ENCODE assay signal across 8 cellular contexts in the genomic region with DNA sequence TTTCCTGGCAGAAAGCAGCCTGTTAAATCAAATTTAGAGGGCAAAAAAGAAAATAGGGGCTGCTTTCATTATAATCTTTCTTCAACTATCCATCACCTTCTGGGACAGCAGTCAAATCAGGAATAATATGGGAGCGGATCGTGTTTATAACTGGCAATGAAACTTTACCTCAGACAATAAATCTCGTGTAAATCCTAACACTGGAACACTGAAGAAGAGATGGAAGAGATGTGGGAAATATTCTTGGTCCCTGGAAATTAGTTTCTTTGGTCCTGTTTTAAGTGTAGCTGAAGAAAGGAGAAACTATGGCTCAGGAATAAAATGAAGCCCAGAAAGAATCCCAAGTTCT.
DNase-seq lines count a peak whose midpoint lies in the region; ATAC-seq, FAIRE-seq and TF ChIP-seq lines count a peak whose summit lies in the region.

No MANE protein-coding gene starts in this region.

- H3K79me2 ChIP-seq in astrocyte (ENCODE audit: insufficient read depth, low read length): no peaks in the 10 kb centered on the region

- no peak overlapping the region for H3K27ac Mint-ChIP-seq in astrocyte (ENCODE audit: unreplicated experiment)

- 49 to 67% methylated on average over 3 of the region's 3 CpGs for WGBS in thyroid gland, 2 donors

- H3K27ac ChIP-seq in astrocyte (ENCODE audit: low read depth, low read length): peak overlapping the region; percentile 43
- peak overlapping the region; percentile 76 to 83 for H3K27ac ChIP-seq in mucosa of rectum (ENCODE audit: low read depth in 2 of 2, low read length in 2 of 2)
- H3K27ac ChIP-seq in thyroid gland: peak overlapping the region; percentile 70 to 87 (median 80)

- H4K20me1 ChIP-seq in astrocyte (ENCODE audit: insufficient read depth, low read length): no peaks in the 10 kb centered on the region

- peaks cover 49% of the 10 kb centered on the region for H3K4me1 Mint-ChIP-seq in activated T-cell treated with anti-CD3 and anti-CD28 coated beads, Interleukin-2, amount 50 U/mL, for 4 hours (ENCODE audit: low read depth)
- peaks cover 22% of the 10 kb centered on the region for H3K4me1 Mint-ChIP-seq in astrocyte (ENCODE audit: low read depth, unreplicated experiment)

- no peak for TF ChIP-seq POLR2A in thyroid gland (IDR thresholded peaks at IDR 0.05)

- no peaks in the 10 kb centered on the region for H3K27me3 Mint-ChIP-seq in activated T-cell treated with anti-CD3 and anti-CD28 coated beads, Interleukin-2, amount 50 U/mL, for 4 hours (ENCODE audit: low read depth)
- H3K27me3 Mint-ChIP-seq in astrocyte (ENCODE audit: low read depth, unreplicated experiment): no peaks in the 10 kb centered on the region

- TF ChIP-seq CTCF in astrocyte (IDR thresholded peaks at IDR 0.05; ENCODE audit: insufficient read depth, low read depth, low read length) (no peak), thyroid gland (IDR thresholded peaks at IDR 0.05) (no peak)

- H3K9me3 Mint-ChIP-seq in activated T-cell treated with anti-CD3 and anti-CD28 coated beads, Interleukin-2, amount 50 U/mL, for 4 hours: no peaks in the 10 kb centered on the region
- no peaks in the 10 kb centered on the region for H3K9me3 Mint-ChIP-seq in astrocyte (ENCODE audit: unreplicated experiment)

- H3K9me3 ChIP-seq in astrocyte (ENCODE audit: insufficient read depth, low read depth, low read length): no peaks in the 10 kb centered on the region
- H3K9me3 ChIP-seq in mucosa of rectum (ENCODE audit: control insufficient read depth in 2 of 2, low read length in 2 of 2): no peaks in the 10 kb centered on the region
- H3K9me3 ChIP-seq in thyroid gland: no peaks in the 10 kb centered on the region

- no peak for FAIRE-seq in astrocyte (lab: Jason Lieb, UNC)

- H3K36me3 Mint-ChIP-seq in activated T-cell treated with anti-CD3 and anti-CD28 coated beads, Interleukin-2, amount 50 U/mL, for 4 hours (ENCODE audit: insufficient read depth): peaks cover 3% of the 10 kb centered on the region
- H3K36me3 Mint-ChIP-seq in astrocyte (ENCODE audit: low read depth, unreplicated experiment): peaks cover 2% of the 10 kb centered on the region

- H3K4me3 ChIP-seq in astrocyte (ENCODE audit: insufficient read depth, low read depth, low read length) (no peak overlapping the region), mucosa of rectum (ENCODE audit: low read length in 2 of 2) (peak overlapping the region; percentile 64 to 75), thyroid gland (replicated peaks in 1 of 3) (peak overlapping the region in 1 of 3 donors; percentile 16)

- no peaks in the 10 kb centered on the region for H3K27me3 ChIP-seq in astrocyte (ENCODE audit: insufficient read depth, low read length)
- no peaks in the 10 kb centered on the region for H3K27me3 ChIP-seq in mucosa of rectum (ENCODE audit: control insufficient read depth in 2 of 2, insufficient read depth in 2 of 2, low read length in 2 of 2)
- no peaks in the 10 kb centered on the region for H3K27me3 ChIP-seq in thyroid gland

- peak overlapping the region; percentile 70 for H3K9ac ChIP-seq in astrocyte (ENCODE audit: low read length)
- peak overlapping the region; percentile 20 to 58 for H3K9ac ChIP-seq in mucosa of rectum (ENCODE audit: low read depth in 1 of 2, low read length in 2 of 2)

- H3K4me2 ChIP-seq in astrocyte (ENCODE audit: low read length): peak overlapping the region; percentile 86

- ATAC-seq in activated T-cell treated with anti-CD3 and anti-CD28 coated beads, Interleukin-2, amount 50 U/mL, for 4 hours: no peak
- no peak for ATAC-seq in HG03520 (IDR thresholded peaks at IDR 0.05; ENCODE audit: unreplicated experiment)

- H2AFZ ChIP-seq in astrocyte (ENCODE audit: low read depth, low read length): no peak overlapping the region

- DNase-seq in activated T-cell treated with anti-CD3 and anti-CD28 coated beads, Interleukin-2, amount 50 U/mL, for 4 hours: no peak
- no peak for DNase-seq in activated T-cell treated with anti-CD3 and anti-CD28 coated beads, Interleukin-2, amount 50 U/mL, for 1 hour
- DNase-seq in astrocyte (ENCODE audit: low read depth) (no peak), thyroid gland (no peak), ecto neural progenitor cell (ENCODE audit: low spot score) (no peak), midbrain (lab: John Stamatoyannopoulos, UW) (no peak)

- intact Hi-C loops in thyroid gland (cut with DNase I): loop anchor here (5.0 kb wide), 1 partner anchor 74 kb away; no protein-coding TSS in a partner anchor

- H3K4me1 ChIP-seq in astrocyte (ENCODE audit: insufficient read depth, low read length) (peaks cover 9% of the 10 kb centered on the region), mucosa of rectum (ENCODE audit: control insufficient read depth in 2 of 2, insufficient read depth in 2 of 2, low read length in 2 of 2) (peaks cover 27 to 31% of the 10 kb centered on the region in 2 donors), thyroid gland (peaks cover 29 to 36% of the 10 kb centered on the region in 2 donors)

- H3K4me3 Mint-ChIP-seq in activated T-cell treated with anti-CD3 and anti-CD28 coated beads, Interleukin-2, amount 50 U/mL, for 4 hours: peak overlapping the region; percentile 84
- no peak overlapping the region for H3K4me3 Mint-ChIP-seq in astrocyte (ENCODE audit: unreplicated experiment)

- H3K36me3 ChIP-seq in astrocyte (ENCODE audit: insufficient read depth, low read length) (no peaks in the 10 kb centered on the region), mucosa of rectum (ENCODE audit: control insufficient read depth in 2 of 2, insufficient read depth in 2 of 2, low read length in 2 of 2) (no peaks in the 10 kb centered on the region), thyroid gland (no peaks in the 10 kb centered on the region)
